ENCODE assay signal across 23 cellular contexts in genomic region chr6:67757465-67758033, GRCh38.
"Had no signal": no experiment of that assay in that cellular context is flagged by ENCODE, and none has a peak within 500 bp of the region (broad histone marks: within the 10 kb centered on the region; RNA-seq: fewer than 3 reads in every experiment).

No MANE protein-coding gene starts in this region.

- H3K4me1 Mint-ChIP-seq: central memory CD8-positive, alpha-beta T cell; immature natural killer cell; natural killer cell; stimulated activated naive CD8-positive, alpha-beta T cell treated with anti-CD3 and anti-CD28 coated beads, Interleukin-15, amount 100 ng/mL, for 72 hours had no signal

- FAIRE-seq: endometrium had no signal

- H3K27me3 ChIP-seq: colonic mucosa, esophagus squamous epithelium, suprapubic skin had no signal

- H3K4me3 ChIP-seq: colonic mucosa, esophagus squamous epithelium, lower lobe of right lung, prostate gland, suprapubic skin had no signal

- H3K36me3 ChIP-seq: colonic mucosa, esophagus squamous epithelium, lower lobe of right lung, prostate gland, suprapubic skin had no signal

- H3K27ac Mint-ChIP-seq: immature natural killer cell; natural killer cell; stimulated activated naive CD8-positive, alpha-beta T cell treated with anti-CD3 and anti-CD28 coated beads, Interleukin-15, amount 100 ng/mL, for 72 hours had no signal

- H3K4me1 ChIP-seq: colonic mucosa, esophagus squamous epithelium, lower lobe of right lung, prostate gland, suprapubic skin had no signal

- DNase-seq: colonic mucosa; dermis blood vessel endothelial cell; effector memory CD4-positive, alpha-beta T cell; erythroblast; esophagus squamous epithelium; foreskin melanocyte; hypothalamus; immature natural killer cell; islet precursor cell; left ventricle myocardium superior; lower lobe of right lung; natural killer cell; occipital lobe; small intestine; stimulated activated CD4-positive, alpha-beta T cell treated with anti-CD3 and anti-CD28 coated beads, Interleukin-15, amount 100 ng/mL, for 24 hours; stimulated activated CD4-positive, alpha-beta T cell treated with anti-CD3 and anti-CD28 coated beads, Interleukin-2, amount 100 ng/mL, for 48 hours; stimulated activated naive CD4-positive, alpha-beta T cell; stimulated activated naive CD8-positive, alpha-beta T cell treated with anti-CD3 and anti-CD28 coated beads, Interleukin-15, amount 100 ng/mL, for 72 hours; trophoblast cell had no signal

- H3K27ac ChIP-seq: colonic mucosa, esophagus squamous epithelium, lower lobe of right lung, prostate gland, suprapubic skin had no signal

- ATAC-seq: left ventricle myocardium superior; lower lobe of right lung; natural killer cell; stimulated activated naive CD8-positive, alpha-beta T cell treated with anti-CD3 and anti-CD28 coated beads, Interleukin-15, amount 100 ng/mL, for 72 hours had no signal

- H3K4me3 Mint-ChIP-seq: central memory CD8-positive, alpha-beta T cell; immature natural killer cell; natural killer cell; stimulated activated naive CD8-positive, alpha-beta T cell treated with anti-CD3 and anti-CD28 coated beads, Interleukin-15, amount 100 ng/mL, for 72 hours had no signal

- H3K27me3 Mint-ChIP-seq: central memory CD8-positive, alpha-beta T cell; stimulated activated naive CD8-positive, alpha-beta T cell treated with anti-CD3 and anti-CD28 coated beads, Interleukin-15, amount 100 ng/mL, for 72 hours had no signal

- H3K9me3 ChIP-seq: colonic mucosa, prostate gland, suprapubic skin had no signal

- H3K36me3 Mint-ChIP-seq: immature natural killer cell had no signal
